ENCODE assay signal across 8 cellular contexts in genomic region chr2:64698668-64699444, GRCh38. TPM values are rescaled to one million over a fixed set of nuclear protein-coding genes. Genes with fewer than 3 reads are reported as not detected.
DNase-seq lines count a peak whose midpoint lies in the region; ATAC-seq and TF ChIP-seq lines count a peak whose summit lies in the region.

No MANE protein-coding gene starts in this region.

- no peak overlapping the region for H3K4ac ChIP-seq in mesendoderm (ENCODE audit: low read depth, low read length)

- peaks cover 10% of the 10 kb centered on the region for H3K36me3 Mint-ChIP-seq in activated CD4-positive, alpha-beta memory T cell treated with anti-CD3 and anti-CD28 coated beads, Interleukin-2, amount 10 ng/mL, durations not matched to agents 7 days and 5 days (ENCODE audit: low read depth)

- no peaks in the 10 kb centered on the region for H3K9me3 Mint-ChIP-seq in activated CD4-positive, alpha-beta memory T cell treated with anti-CD3 and anti-CD28 coated beads, Interleukin-2, amount 10 ng/mL, durations not matched to agents 7 days and 5 days

- TF ChIP-seq CTCF in AG04450 (IDR thresholded peaks at IDR 0.05; ENCODE audit: low read depth, low read length) = no peak
- TF ChIP-seq CTCF in esophagus muscularis mucosa (IDR thresholded peaks at IDR 0.05) = no peak

- H3K27me3 Mint-ChIP-seq in activated CD4-positive, alpha-beta memory T cell treated with anti-CD3 and anti-CD28 coated beads, Interleukin-2, amount 10 ng/mL, durations not matched to agents 7 days and 5 days = no peaks in the 10 kb centered on the region

- ATAC-seq in GM18870 (IDR thresholded peaks at IDR 0.05; ENCODE audit: unreplicated experiment) = peak; percentile 92
- peak; percentile 79 for ATAC-seq in HG03060 (IDR thresholded peaks at IDR 0.05; ENCODE audit: low read depth, unreplicated experiment)

- H3K4me1 Mint-ChIP-seq in activated CD4-positive, alpha-beta memory T cell treated with anti-CD3 and anti-CD28 coated beads, Interleukin-2, amount 10 ng/mL, durations not matched to agents 7 days and 5 days = peaks cover 53% of the 10 kb centered on the region

- peak; percentile 44 for DNase-seq in AG04450 (ENCODE audit: low read depth, low spot score)
- DNase-seq in activated CD4-positive, alpha-beta memory T cell treated with anti-CD3 and anti-CD28 coated beads, Interleukin-2, amount 10 ng/mL, durations not matched to agents 7 days and 5 days = no peak
- DNase-seq in mesendoderm = no peak
- DNase-seq in esophagus muscularis mucosa (ENCODE audit: extremely low spot score) = no peak
- no peak for DNase-seq in erythroblast (lab: John Stamatoyannopoulos, UW)
- DNase-seq in anterior cingulate cortex (lab: John Stamatoyannopoulos, UW) = no peak

- 0 out of 2 replicates have a peak, but pooled peaks cover 3% of the 10 kb centered on the region for H3K9me3 ChIP-seq in AG04450 (ENCODE audit: control insufficient read depth, insufficient read depth, low read length)
- H3K9me3 ChIP-seq in esophagus muscularis mucosa = no peaks in the 10 kb centered on the region

- H2BK15ac ChIP-seq in mesendoderm (replicated peaks; ENCODE audit: low read depth) = no peak overlapping the region

- H3K36me3 ChIP-seq in mesendoderm (ENCODE audit: control insufficient read depth, insufficient read depth, low read length) (no peaks in the 10 kb centered on the region), esophagus muscularis mucosa (no peaks in the 10 kb centered on the region)

- H3K4me1 ChIP-seq in mesendoderm (ENCODE audit: control insufficient read depth, low read depth, low read length) = peaks cover 11% of the 10 kb centered on the region
- peaks cover 0 to 4% (median 1%) of the 10 kb centered on the region in 4 donors for H3K4me1 ChIP-seq in esophagus muscularis mucosa

- H3K27me3 ChIP-seq in AG04450 (ENCODE audit: control insufficient read depth, insufficient read depth, low read length) = no peaks in the 10 kb centered on the region
- H3K27me3 ChIP-seq in mesendoderm (ENCODE audit: insufficient read depth, low read length, poor library complexity) = no peaks in the 10 kb centered on the region
- H3K27me3 ChIP-seq in esophagus muscularis mucosa = no peaks in the 10 kb centered on the region

- H3K18ac ChIP-seq in mesendoderm (ENCODE audit: low read length) = peak overlapping the region; percentile 60

- H3K9ac ChIP-seq in mesendoderm (ENCODE audit: low read length) = no peak overlapping the region

- peak overlapping the region; percentile 72 for H3K27ac Mint-ChIP-seq in activated CD4-positive, alpha-beta memory T cell treated with anti-CD3 and anti-CD28 coated beads, Interleukin-2, amount 10 ng/mL, durations not matched to agents 7 days and 5 days

- H3K79me2 ChIP-seq in mesendoderm (ENCODE audit: control insufficient read depth, insufficient read depth, low read length) = no peaks in the 10 kb centered on the region

- H3K27ac ChIP-seq in AG04450 (ENCODE audit: low read depth, low read length) (peak overlapping the region; percentile 52), mesendoderm (ENCODE audit: low read depth, low read length) (no peak overlapping the region), esophagus muscularis mucosa (replicated peaks in 1 of 4) (no peak overlapping the region)

- no peak overlapping the region for H3K56ac ChIP-seq in mesendoderm (ENCODE audit: low read length)

- POLR2A ChIA-PET in AG04450 (lab: Yijun Ruan, JAX) = interaction anchor here (1.0 kb wide), 1 partner anchor 45 kb away, joined by 4 read pairs; the partner anchor contains the start of gene SERTAD2
- POLR2A ChIA-PET in activated CD4-positive, alpha-beta memory T cell treated with anti-CD3 and anti-CD28 coated beads, Interleukin-2, amount 10 ng/mL, durations not matched to agents 7 days and 5 days (lab: Charles Lee) = interaction anchor here (1.0 to 1.3 kb wide), 3 partner anchors 29 to 52 kb away, joined by 3 to 5 read pairs (median 3); no protein-coding TSS in a partner anchor

- TF ChIP-seq EP300 in esophagus muscularis mucosa (IDR thresholded peaks at IDR 0.05) = no peak

- no peak overlapping the region for H4K5ac ChIP-seq in mesendoderm (ENCODE audit: low read length)

- no peak overlapping the region for H3K4me3 Mint-ChIP-seq in activated CD4-positive, alpha-beta memory T cell treated with anti-CD3 and anti-CD28 coated beads, Interleukin-2, amount 10 ng/mL, durations not matched to agents 7 days and 5 days

- CTCF ChIA-PET in AG04450 (lab: Charles Lee) = no interaction called here
- CTCF ChIA-PET in activated CD4-positive, alpha-beta memory T cell treated with anti-CD3 and anti-CD28 coated beads, Interleukin-2, amount 10 ng/mL, durations not matched to agents 7 days and 5 days (lab: Charles Lee) = interaction anchor here (0.7 to 1.5 kb wide), 3 partner anchors 43 to 48 kb away, joined by 3 to 4 read pairs (median 3); partner anchors contain the start of gene SERTAD2

- H2AK5ac ChIP-seq in mesendoderm (ENCODE audit: low read length) = no peak overlapping the region

- WGBS in mesendoderm (ENCODE audit: extremely low coverage, insufficient coverage, low lambda C conversion rate) = no CpG with 5 or more reads among the region's 4 CpGs
- WGBS in esophagus muscularis mucosa = 70% methylated on average over 4 of the region's 4 CpGs

- H3K4me2 ChIP-seq in mesendoderm (ENCODE audit: low read length) = no peak overlapping the region

- no peak overlapping the region for H2BK120ac ChIP-seq in mesendoderm (ENCODE audit: low read depth, low read length)

- H4K8ac ChIP-seq in mesendoderm (ENCODE audit: low read depth, low read length) = no peak overlapping the region

- intact Hi-C loops in esophagus muscularis mucosa (cut with DNase I) = no loop called here

- no peak overlapping the region for H2BK5ac ChIP-seq in mesendoderm (ENCODE audit: low read length)

- no peak overlapping the region for H3K23ac ChIP-seq in mesendoderm (ENCODE audit: low read length)

- H3K79me1 ChIP-seq in mesendoderm (ENCODE audit: low read length) = no peaks in the 10 kb centered on the region

- H3K4me3 ChIP-seq in AG04450 (ENCODE audit: low read depth, low read length) = no peak overlapping the region
- no peak overlapping the region for H3K4me3 ChIP-seq in mesendoderm (ENCODE audit: low read length)
- no peak overlapping the region for H3K4me3 ChIP-seq in esophagus muscularis mucosa

- TF ChIP-seq POLR2A in esophagus muscularis mucosa (IDR thresholded peaks at IDR 0.05; ENCODE audit: low read depth) = no peak
- no peak for TF ChIP-seq POLR2A in erythroblast (IDR thresholded peaks at IDR 0.05; ENCODE audit: low read length)

RNA-seq across cellular contexts. Expression of gene SERTAD2, which starts 45.1 kb away (rescaled TPM):
- 9.9 and 10.1 TPM in 2 replicates for polyA plus RNA-seq in AG04450 (2011; rRNA removed)
- polyA minus RNA-seq in AG04450 (2011; rRNA and poly(A)+ RNA removed) = 12.4 and 20.5 TPM in 2 replicates
- total RNA-seq in activated CD4-positive, alpha-beta memory T cell treated with anti-CD3 and anti-CD28 coated beads, Interleukin-2, amount 10 ng/mL, durations not matched to agents 7 days and 5 days = 10 to 100 TPM; 16.2 to 17.5 TPM
- polyA plus RNA-seq in mesendoderm (2013, experiment 1 of 2) = 9.4 TPM
- 9.0 TPM for polyA plus RNA-seq in mesendoderm (2013, experiment 2 of 2)
- total RNA-seq in esophagus muscularis mucosa = 10 to 100 TPM; 12.1 to 18.1 (median 14.3) TPM
